ENCODE assay signal across 8 cellular contexts in genomic region chr14:67514203-67514607, GRCh38. TPM values are rescaled to one million over a fixed set of nuclear protein-coding genes. Genes with fewer than 3 reads are reported as not detected.
DNase-seq lines count a peak whose midpoint lies in the region; ATAC-seq and TF ChIP-seq lines count a peak whose summit lies in the region.

No MANE protein-coding gene starts in this region.

- H3K4me3 ChIP-seq in lower lobe of right lung (peak overlapping the region; percentile 93), urinary bladder (ENCODE audit: low read depth, low read length) (peak overlapping the region; percentile 91)

- POLR2A ChIA-PET in MCF 10A (lab: Yijun Ruan, JAX): interaction anchor here (1.2 kb wide), 2 partner anchors 11 to 19 kb away, joined by 3 to 4 read pairs; partner anchors contain the start of gene PLEKHH1

- peaks cover 19% of the 10 kb centered on the region for H3K4me1 Mint-ChIP-seq in activated naive CD4-positive, alpha-beta T cell treated with anti-CD3 and anti-CD28 coated beads, Interleukin-2, amount 10 ng/mL, durations not matched to agents 7 days and 5 days
- H3K4me1 Mint-ChIP-seq in MCF 10A (ENCODE audit: insufficient read depth, unreplicated experiment): no peaks in the 10 kb centered on the region

- CTCF ChIA-PET in activated naive CD4-positive, alpha-beta T cell treated with anti-CD3 and anti-CD28 coated beads, Interleukin-2, amount 10 ng/mL, durations not matched to agents 7 days and 5 days (lab: Charles Lee): interaction anchor here (1.0 to 8.1 kb wide), 2 partner anchors 12 to 86 kb away, joined by 3 to 34 read pairs; no protein-coding TSS in a partner anchor
- CTCF ChIA-PET in MCF 10A (lab: Yijun Ruan, JAX): interaction anchor here (1.0 to 7.6 kb wide), 4 partner anchors 12 to 70 kb away, joined by 3 to 63 read pairs (median 4); no protein-coding TSS in a partner anchor

- intact Hi-C loops in MCF 10A (cut with micrococcal nuclease) (no loop called here), lower lobe of right lung (cut with DNase I) (no loop called here)

- H3K4me3 Mint-ChIP-seq in activated naive CD4-positive, alpha-beta T cell treated with anti-CD3 and anti-CD28 coated beads, Interleukin-2, amount 10 ng/mL, durations not matched to agents 7 days and 5 days: peak overlapping the region; percentile 80
- peak overlapping the region; percentile 76 for H3K4me3 Mint-ChIP-seq in MCF 10A (ENCODE audit: unreplicated experiment)

- H3K27me3 Mint-ChIP-seq in activated naive CD4-positive, alpha-beta T cell treated with anti-CD3 and anti-CD28 coated beads, Interleukin-2, amount 10 ng/mL, durations not matched to agents 7 days and 5 days: peaks cover 80% of the 10 kb centered on the region
- H3K27me3 Mint-ChIP-seq in MCF 10A (ENCODE audit: insufficient read depth, unreplicated experiment): peaks cover 23% of the 10 kb centered on the region

- WGBS in urinary bladder: 36% methylated on average over 9 of the region's 9 CpGs

- no peaks in the 10 kb centered on the region for H3K36me3 Mint-ChIP-seq in activated naive CD4-positive, alpha-beta T cell treated with anti-CD3 and anti-CD28 coated beads, Interleukin-2, amount 10 ng/mL, durations not matched to agents 7 days and 5 days
- H3K36me3 Mint-ChIP-seq in MCF 10A (ENCODE audit: insufficient read depth, unreplicated experiment): peaks cover 7% of the 10 kb centered on the region

- H3K27me3 ChIP-seq in lower lobe of right lung (ENCODE audit: low read depth): no peaks in the 10 kb centered on the region

- ATAC-seq in lower lobe of right lung (peak; percentile 6 to 28), GM18870 (IDR thresholded peaks at IDR 0.05; ENCODE audit: unreplicated experiment) (no peak)

- H3K9me3 ChIP-seq in lower lobe of right lung: no peaks in the 10 kb centered on the region

- no peaks in the 10 kb centered on the region for H3K36me3 ChIP-seq in lower lobe of right lung
- no peaks in the 10 kb centered on the region for H3K36me3 ChIP-seq in urinary bladder (ENCODE audit: insufficient read depth)

- H3K27ac ChIP-seq in lower lobe of right lung: peak overlapping the region; percentile 78
- H3K27ac ChIP-seq in urinary bladder (ENCODE audit: low read depth): no peak overlapping the region

- H3K27ac Mint-ChIP-seq in activated naive CD4-positive, alpha-beta T cell treated with anti-CD3 and anti-CD28 coated beads, Interleukin-2, amount 10 ng/mL, durations not matched to agents 7 days and 5 days: no peak overlapping the region
- H3K27ac Mint-ChIP-seq in MCF 10A (ENCODE audit: low read depth, unreplicated experiment): no peak overlapping the region

- no peak for DNase-seq in activated naive CD4-positive, alpha-beta T cell treated with anti-CD3 and anti-CD28 coated beads, Interleukin-2, amount 10 ng/mL, durations not matched to agents 7 days and 5 days
- no peak for DNase-seq in activated naive CD4-positive, alpha-beta T cell treated with anti-CD3 and anti-CD28 coated beads, Interleukin-2, amount 50 U/mL, for 16 hours
- DNase-seq in MCF 10A (ENCODE audit: unreplicated experiment) (no peak), lower lobe of right lung (no peak), cortex of kidney (lab: John Stamatoyannopoulos, UW) (no peak), AG08395 (ENCODE audit: low spot score) (no peak)

- H3K4me1 ChIP-seq in lower lobe of right lung (peaks cover 21% of the 10 kb centered on the region), urinary bladder (ENCODE audit: insufficient read depth) (no peaks in the 10 kb centered on the region)

- H3K9me3 Mint-ChIP-seq in activated naive CD4-positive, alpha-beta T cell treated with anti-CD3 and anti-CD28 coated beads, Interleukin-2, amount 10 ng/mL, durations not matched to agents 7 days and 5 days: no peaks in the 10 kb centered on the region
- no peaks in the 10 kb centered on the region for H3K9me3 Mint-ChIP-seq in MCF 10A (ENCODE audit: unreplicated experiment)

- BruUV-seq in MCF 10A (replicated peaks; lab: Mats Ljungman, UMichigan): no TSS peak

- no peak for TF ChIP-seq CTCF in MCF 10A (IDR thresholded peaks at IDR 0.05; ENCODE audit: unreplicated experiment)
- TF ChIP-seq CTCF in lower lobe of right lung (IDR thresholded peaks at IDR 0.05): no peak

RNA-seq across cellular contexts. Expression of gene PLEKHH1, which starts 18.9 kb away (rescaled TPM):
- total RNA-seq in MCF 10A (2022) (5.8 and 6.0 TPM in 2 replicates), lower lobe of right lung (4.6 TPM), urinary bladder (5.1 TPM)
- polyA plus RNA-seq in urinary bladder: 3.9 TPM

RNA-seq across cellular contexts. Expression of gene TMEM229B, which starts 25.7 kb away (rescaled TPM):
- total RNA-seq in MCF 10A (2022): 0.17 and 0.37 TPM in 2 replicates
- 6.4 TPM for total RNA-seq in lower lobe of right lung
- 3.0 TPM for total RNA-seq in urinary bladder
- 4.4 TPM for polyA plus RNA-seq in urinary bladder
